8 cellular contexts compared by ENCODE assay signal in genomic region chr1:155227261-155228095, GRCh38. TPM values are rescaled to one million over a fixed set of nuclear protein-coding genes. Genes with fewer than 3 reads are reported as not detected.
DNase-seq lines count a peak whose midpoint lies in the region; ATAC-seq and TF ChIP-seq lines count a peak whose summit lies in the region.

No MANE protein-coding gene starts in this region.

- no peaks in the 10 kb centered on the region for H3K9me3 ChIP-seq in liver (ENCODE audit: control insufficient read depth in 4 of 4, low read length in 3 of 4)

- H3K27ac Mint-ChIP-seq in CD14-positive monocyte = peak overlapping the region; percentile 89 to 95 (median 93)
- peak overlapping the region; percentile 93 for H3K27ac Mint-ChIP-seq in dendritic cell treated with granulocyte-macrophage colony-stimulating factor and Interleukin-4, amounts not matched to agents 40 ng/mL and 50 ng/mL, for 4 days

- TF ChIP-seq RAD21 in liver (IDR thresholded peaks at IDR 0.05) = no peak

- peak overlapping the region; percentile 57 to 87 (median 79) for H3K4me3 ChIP-seq in liver (ENCODE audit: low read depth in 1 of 3, low read length in 3 of 3)

- no peaks in the 10 kb centered on the region for H3K36me3 ChIP-seq in liver (ENCODE audit: control insufficient read depth in 4 of 4, insufficient read depth in 3 of 4, low read depth in 1 of 4, low read length in 3 of 4)

- no peaks in the 10 kb centered on the region for H3K36me3 Mint-ChIP-seq in CD14-positive monocyte
- H3K36me3 Mint-ChIP-seq in dendritic cell treated with granulocyte-macrophage colony-stimulating factor and Interleukin-4, amounts not matched to agents 40 ng/mL and 50 ng/mL, for 4 days (ENCODE audit: low read depth) = no peaks in the 10 kb centered on the region

- peak overlapping the region; percentile 73 to 87 for H3K9ac ChIP-seq in liver (ENCODE audit: low read depth in 1 of 2, low read length in 2 of 2)

- H3K4me1 Mint-ChIP-seq in CD14-positive monocyte = peaks cover 44% of the 10 kb centered on the region
- H3K4me1 Mint-ChIP-seq in dendritic cell treated with granulocyte-macrophage colony-stimulating factor and Interleukin-4, amounts not matched to agents 40 ng/mL and 50 ng/mL, for 4 days (ENCODE audit: low read depth) = peaks cover 42% of the 10 kb centered on the region

- peak overlapping the region; percentile 80 to 90 for H3K4me3 Mint-ChIP-seq in CD14-positive monocyte
- H3K4me3 Mint-ChIP-seq in dendritic cell treated with granulocyte-macrophage colony-stimulating factor and Interleukin-4, amounts not matched to agents 40 ng/mL and 50 ng/mL, for 4 days = peak overlapping the region; percentile 77

- no peaks in the 10 kb centered on the region for H3K9me3 Mint-ChIP-seq in CD14-positive monocyte
- H3K9me3 Mint-ChIP-seq in dendritic cell treated with granulocyte-macrophage colony-stimulating factor and Interleukin-4, amounts not matched to agents 40 ng/mL and 50 ng/mL, for 4 days = no peaks in the 10 kb centered on the region

- peaks cover 3 to 14% (median 8%) of the 10 kb centered on the region in 4 donors for H3K4me1 ChIP-seq in liver (ENCODE audit: control insufficient read depth in 4 of 4, insufficient read depth in 4 of 4, low read length in 3 of 4)

- H3K27me3 Mint-ChIP-seq in CD14-positive monocyte (ENCODE audit: low read depth in 3 of 3) = peaks cover 2 to 8% (median 4%) of the 10 kb centered on the region in 3 donors
- H3K27me3 Mint-ChIP-seq in dendritic cell treated with granulocyte-macrophage colony-stimulating factor and Interleukin-4, amounts not matched to agents 40 ng/mL and 50 ng/mL, for 4 days = peaks cover 3% of the 10 kb centered on the region

- TF ChIP-seq CTCF in CD14-positive monocyte (IDR thresholded peaks at IDR 0.05) (no peak), liver (IDR thresholded peaks at IDR 0.05; ENCODE audit: low read depth, low read length, missing input control) (peak; percentile 14)

- peak overlapping the region; percentile 81 to 83 for H3K27ac ChIP-seq in liver (ENCODE audit: low read depth in 1 of 2, low read length in 2 of 2)

- ATAC-seq in GM19395 (IDR thresholded peaks at IDR 0.05; ENCODE audit: unreplicated experiment) (peak; percentile 96), HG03558 (IDR thresholded peaks at IDR 0.05; ENCODE audit: extremely low read depth, unreplicated experiment) (peak; percentile 81)

- no peaks in the 10 kb centered on the region for H3K27me3 ChIP-seq in liver (ENCODE audit: control insufficient read depth in 4 of 4, insufficient read depth in 4 of 4, low read length in 3 of 4)

- 2% methylated on average over 42 of the region's 42 CpGs for WGBS in liver

- DNase-seq in CD14-positive monocyte (ENCODE audit: low spot score) (peak; percentile 97), NCI-H748 (lab: John Stamatoyannopoulos, UW; ENCODE audit: unreplicated experiment) (peak; percentile 100)
- DNase-seq in activated CD4-positive, alpha-beta T cell treated with anti-CD3 and anti-CD28 coated beads, Interleukin-2, amount 50 U/mL, for 24 hours (ENCODE audit: low read depth in 1 of 2, low spot score in 1 of 2) = peak; percentile 97 to 99
- DNase-seq in stimulated activated CD4-positive, alpha-beta T cell treated with anti-CD3 and anti-CD28 coated beads, Interleukin-4, amount 100 ng/mL, for 1 hour = peak; percentile 98

- intact Hi-C loops in CD14-positive monocyte (cut with micrococcal nuclease) = loop anchor here in 1 of 2 donors (2.0 kb wide), 1 partner anchor 21 kb away; the partner anchor contains the start of gene THBS3
- intact Hi-C loops in dendritic cell treated with granulocyte-macrophage colony-stimulating factor and Interleukin-4, amounts not matched to agents 40 ng/mL and 50 ng/mL, for 4 days (cut with micrococcal nuclease) = loop anchor here (2.0 to 5.0 kb wide), 2 partner anchors 19 to 50 kb away; partner anchors contain the start of gene MTX1

TF ChIP-seq in liver, 16 proteins besides CTCF, POLR2A, EP300 and RAD21:
- no peak for TF ChIP-seq TAF1 (conservative IDR thresholded peaks at IDR 0.05)
- TF ChIP-seq REST (IDR thresholded peaks at IDR 0.05) = peak; percentile 57
- peak in 1 of 2 donors; percentile 3 for TF ChIP-seq HNF4A (conservative IDR thresholded peaks at IDR 0.05)
- peak in 1 of 2 donors; percentile 83 for TF ChIP-seq EGR1 (IDR thresholded peaks at IDR 0.05; ENCODE audit: low read depth in 2 of 2)
- TF ChIP-seq JUND (IDR thresholded peaks at IDR 0.05) = no peak
- peak; percentile 52 for TF ChIP-seq MAX (IDR thresholded peaks at IDR 0.05)
- peak; percentile 77 for TF ChIP-seq YY1 (IDR thresholded peaks at IDR 0.05)
- TF ChIP-seq SP1 (IDR thresholded peaks at IDR 0.05) = peak; percentile 84

RNA-seq across cellular contexts. Expression of gene MTX1, which starts 19.0 kb away (rescaled TPM):
- polyA plus RNA-seq in CD14-positive monocyte (100 to 1,000 TPM in 1 of 2 donors, 10 to 100 TPM in 1; 86.0 to 101 TPM), liver (10 to 100 TPM; 30.5 to 38.4 TPM)
- 10 to 100 TPM; 19.6 to 26.4 TPM for total RNA-seq in liver

RNA-seq across cellular contexts. Expression of gene THBS3, which starts 19.8 kb away (rescaled TPM):
- 1 to 10 TPM; 3.2 to 5.3 TPM for polyA plus RNA-seq in CD14-positive monocyte
- 1 to 10 TPM; 4.0 to 6.9 TPM for total RNA-seq in liver
- 1 to 10 TPM; 3.1 to 4.3 TPM for polyA plus RNA-seq in liver

RNA-seq across cellular contexts. Expression of gene ENTREP3, which starts 27.8 kb away (rescaled TPM):
- polyA plus RNA-seq in CD14-positive monocyte (1 to 10 TPM in 1 of 2 donors, under 1 TPM in 1; 0.87 to 1.9 TPM), liver (1 to 10 TPM; 2.8 to 7.9 TPM)
- total RNA-seq in liver = 1 to 10 TPM; 3.3 to 3.8 TPM

RNA-seq across cellular contexts. Expression of gene SCAMP3, which starts 34.7 kb away (rescaled TPM):
- polyA plus RNA-seq in CD14-positive monocyte (10 to 100 TPM; 64.9 to 69.8 TPM), liver (10 to 100 TPM; 40.7 to 47.0 TPM)
- total RNA-seq in liver = 10 to 100 TPM; 14.9 to 22.7 TPM

RNA-seq across cellular contexts. Expression of gene CLK2, which starts 45.8 kb away (rescaled TPM):
- polyA plus RNA-seq in CD14-positive monocyte = 1 to 10 TPM; 7.3 to 9.6 TPM
- total RNA-seq in liver = 10 to 100 TPM; 16.5 to 28.2 TPM
- 10 to 100 TPM in 1 of 2 donors, 1 to 10 TPM in 1; 8.3 to 13.2 TPM for polyA plus RNA-seq in liver

Comparison
In these comparisons a context has a peak if more than half of its experiments do, and no peak if none do; other contexts are left out.
1. Peak in every context shown above with its lines: DNase-seq, ATAC-seq, H3K4me3 ChIP-seq and H3K27ac ChIP-seq.